ENCODE assay signal across 24 cellular contexts in the genomic region with DNA sequence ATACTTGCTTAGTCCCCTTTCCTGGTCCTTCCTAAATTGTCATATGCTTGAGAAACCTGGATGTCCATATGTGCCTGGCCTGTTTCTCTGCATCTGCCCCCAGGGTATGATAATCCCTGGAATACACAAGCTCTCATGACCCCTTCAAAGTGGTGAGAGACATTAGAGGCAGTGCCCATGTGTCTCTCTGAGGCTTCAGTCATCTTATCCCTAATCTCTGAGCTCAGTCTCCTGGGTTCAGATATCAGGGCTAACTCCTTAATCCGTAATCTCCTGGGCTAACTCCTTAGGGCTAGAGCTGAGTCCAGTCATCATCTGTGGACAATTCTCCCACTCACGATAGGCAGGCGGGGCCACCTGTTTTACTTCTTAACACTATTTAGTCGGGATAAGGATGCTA. TPM values are rescaled to one million over a fixed set of nuclear protein-coding genes. Genes with fewer than 3 reads are reported as not detected.
DNase-seq lines count a peak whose midpoint lies in the region; ATAC-seq, FAIRE-seq and TF ChIP-seq lines count a peak whose summit lies in the region.
"Had no signal": no experiment of that assay in that cellular context is flagged by ENCODE, and none has a peak within 500 bp of the region (broad histone marks: within the 10 kb centered on the region; RNA-seq: fewer than 3 reads in every experiment).

No MANE protein-coding gene starts in this region.

- H3K4me2 ChIP-seq in IMR-90 (ENCODE audit: low read depth, low read length) (no peak overlapping the region), H1 (ENCODE audit: insufficient read depth in 1 of 2, low read depth in 2 of 2, low read length in 2 of 2) (no peak overlapping the region), mesendoderm (ENCODE audit: low read length) (no peak overlapping the region)
- H3K4me2 ChIP-seq: A549 had no signal

- H4K20me1 ChIP-seq in IMR-90 (ENCODE audit: insufficient read depth, low read length) (no peaks in the 10 kb centered on the region), H1 (replicated peaks in 1 of 2; ENCODE audit: control insufficient read depth in 1 of 2, insufficient read depth in 2 of 2, low read length in 2 of 2) (no peaks in the 10 kb centered on the region)

- peak overlapping the region in 1 of 2 experiments; percentile 17; a peak in 1 of 4 replicates for H4K8ac ChIP-seq in IMR-90 (ENCODE audit: low read depth in 2 of 2, low read length in 2 of 2)
- no peak overlapping the region for H4K8ac ChIP-seq in H1 (ENCODE audit: extremely low read depth, insufficient read depth, low read length)
- H4K8ac ChIP-seq in mesendoderm (ENCODE audit: low read depth, low read length) = no peak overlapping the region

- CTCF ChIA-PET in IMR-90 (lab: Yijun Ruan, JAX) (interaction anchor here (0.7 to 1.3 kb wide), 3 partner anchors 9 to 296 kb away, joined by 3 to 5 read pairs (median 4); no protein-coding TSS in a partner anchor), H1 (lab: Charles Lee; ENCODE audit: partially characterized antibody) (interaction anchor here (0.9 to 2.3 kb wide), 10 partner anchors 9 to 319 kb away, joined by 3 to 12 read pairs (median 4); no protein-coding TSS in a partner anchor)

- no peak for TF ChIP-seq RAD21 in IMR-90 (IDR thresholded peaks at IDR 0.05; ENCODE audit: low read length)
- no peak for TF ChIP-seq RAD21 in H1 (IDR thresholded peaks at IDR 0.05 in 1 of 2, conservative IDR thresholded peaks at IDR 0.05 in 1 of 2; ENCODE audit: low read depth in 2 of 2, low read length in 2 of 2)

- peak overlapping the region; percentile 62; the same call in 1 of the 2 replicates for H2BK12ac ChIP-seq in H1 (ENCODE audit: low read depth, low read length)

- no peak overlapping the region for H2AK9ac ChIP-seq in IMR-90 (replicated peaks; ENCODE audit: low read depth, low read length, poor library complexity)

- H3K56ac ChIP-seq in IMR-90 (ENCODE audit: extremely low read depth, insufficient read depth, low read length) = no peak overlapping the region
- no peak overlapping the region for H3K56ac ChIP-seq in H1 (replicated peaks; ENCODE audit: insufficient read length, low read depth, low read length)
- no peak overlapping the region for H3K56ac ChIP-seq in mesendoderm (ENCODE audit: low read length)

- H3K79me1 ChIP-seq in IMR-90 (ENCODE audit: low read depth in 1 of 2, low read length in 2 of 2) (peaks cover 0 to 15% of the 10 kb centered on the region in 2 experiments; a peak in 3 of 4 replicates), H1 (ENCODE audit: low read depth, low read length) (no peaks in the 10 kb centered on the region), mesendoderm (ENCODE audit: low read length) (no peaks in the 10 kb centered on the region)

- peak overlapping the region; percentile 32; the same call in 1 of the 2 replicates for H3K18ac ChIP-seq in IMR-90 (ENCODE audit: low read depth, low read length)
- H3K18ac ChIP-seq in H1 (ENCODE audit: extremely low read depth, low read length) = no peak overlapping the region; the same call in 1 of the 2 replicates
- H3K18ac ChIP-seq in mesendoderm (ENCODE audit: low read length) = no peak overlapping the region

- POLR2A ChIA-PET in IMR-90 (lab: Charles Lee; ENCODE audit: unreplicated experiment) = no interaction called here
- POLR2A ChIA-PET in H1 (lab: Charles Lee; ENCODE audit: partially characterized antibody) = interaction anchor here (13.5 kb wide), 1 partner anchor 20 kb away, joined by 311 read pairs; the partner anchor contains the start of gene CCN1

- H2BK5ac ChIP-seq in IMR-90 (ENCODE audit: low read depth, low read length, poor library complexity, severe bottlenecking) = no peak overlapping the region
- H2BK5ac ChIP-seq in H1 (ENCODE audit: low read depth, low read length) = no peak overlapping the region
- no peak overlapping the region for H2BK5ac ChIP-seq in mesendoderm (ENCODE audit: low read length)

- no CpG with 5 or more reads among the region's 4 CpGs for WGBS in IMR-90 (ENCODE audit: extremely low coverage in 2 of 2, insufficient read length in 1 of 2), 2 experiments
- WGBS in H1 (ENCODE audit: extremely low coverage in 1 of 2, insufficient coverage in 1 of 2, insufficient read length in 1 of 2, insufficient replicate concordance in 2 of 2, low coverage in 1 of 2, low lambda C conversion rate in 2 of 2, missing lambda C conversion rate in 1 of 2), 2 experiments = 85% methylated on average over 4 of the region's 4 CpGs; no CpG with 5 or more reads in 1 of the 2 experiments
- WGBS in mesendoderm (ENCODE audit: extremely low coverage, insufficient coverage, low lambda C conversion rate) = no CpG with 5 or more reads among the region's 4 CpGs

- H2BK20ac ChIP-seq in IMR-90 (ENCODE audit: low read depth, low read length) (peak overlapping the region; percentile 69), H1 (ENCODE audit: low read length) (peak overlapping the region; percentile 91; the same call in 1 of the 2 replicates)

- TF ChIP-seq POLR2A in IMR-90 (IDR thresholded peaks at IDR 0.05; ENCODE audit: low read depth, low read length) = no peak
- no peak for TF ChIP-seq POLR2A in H1 (IDR thresholded peaks at IDR 0.05; ENCODE audit: control extremely low read depth in 1 of 2, low read depth in 2 of 2, low read length in 2 of 2)

- TF ChIP-seq CTCF in IMR-90 (conservative IDR thresholded peaks at IDR 0.05; ENCODE audit: low read depth, low read length) (no peak), H1 (IDR thresholded peaks at IDR 0.05; ENCODE audit: control extremely low read depth in 1 of 3, insufficient read depth in 1 of 3, low read depth in 1 of 3, low read length in 3 of 3) (no peak)

- H3K9ac ChIP-seq in IMR-90 (ENCODE audit: low read depth, low read length) = no peak overlapping the region
- no peak overlapping the region for H3K9ac ChIP-seq in H1 (replicated peaks in 1 of 4; ENCODE audit: extremely low read depth in 1 of 4, low read depth in 3 of 4, low read length in 3 of 4)
- H3K9ac ChIP-seq in mesendoderm (ENCODE audit: low read length) = no peak overlapping the region

- ATAC-seq in IMR-90 (ENCODE audit: low read depth) (no peak), HG03571 (IDR thresholded peaks at IDR 0.05; ENCODE audit: unreplicated experiment) (no peak)
- ATAC-seq: A549 had no signal

- H2BK120ac ChIP-seq in IMR-90 (ENCODE audit: low read depth, low read length) = peak overlapping the region; percentile 62
- H2BK120ac ChIP-seq in H1 (replicated peaks; ENCODE audit: low read depth, low read length) = no peak overlapping the region
- no peak overlapping the region for H2BK120ac ChIP-seq in mesendoderm (ENCODE audit: low read depth, low read length)

- dilution Hi-C loops in IMR-90 (cut with HindIII; ENCODE audit: low sequenced_read_pairs, unreplicated experiment) = no loop called here

- TF ChIP-seq EP300 in H1 (IDR thresholded peaks at IDR 0.05; ENCODE audit: borderline replicate concordance in 1 of 2, low read depth in 2 of 2, low read length in 2 of 2) = no peak

- peak overlapping the region; percentile 91; the same call in 2 of the 3 replicates for H2BK15ac ChIP-seq in IMR-90 (ENCODE audit: low read depth, low read length)
- H2BK15ac ChIP-seq in H1 (ENCODE audit: low read length) = peak overlapping the region; percentile 37; the same call in 1 of the 2 replicates
- H2BK15ac ChIP-seq in mesendoderm (replicated peaks; ENCODE audit: low read depth) = no peak overlapping the region

- H3K4me1 ChIP-seq in IMR-90 (ENCODE audit: control insufficient read depth, insufficient read depth, low read length) (peaks cover 29% of the 10 kb centered on the region), H1 (replicated peaks in 1 of 4; ENCODE audit: control insufficient read depth in 3 of 4, insufficient read depth in 4 of 4, low read length in 3 of 4) (peaks cover 9 to 18% (median 13%) of the 10 kb centered on the region in 4 experiments), mesendoderm (ENCODE audit: control insufficient read depth, low read depth, low read length) (peaks cover 4% of the 10 kb centered on the region)

- H3K4me3 ChIP-seq in IMR-90 (ENCODE audit: insufficient read depth, low read depth, low read length) (no peak overlapping the region), H1 (ENCODE audit: extremely low read depth in 1 of 4, insufficient read depth in 2 of 4, low read depth in 3 of 4, low read length in 4 of 4) (no peak overlapping the region), mesendoderm (ENCODE audit: low read length) (no peak overlapping the region)
- H3K4me3 ChIP-seq: A549 had no signal

- H2AFZ ChIP-seq in IMR-90 (replicated peaks; ENCODE audit: low read length, poor library complexity) = no peak overlapping the region
- no peak overlapping the region for H2AFZ ChIP-seq in H1 (ENCODE audit: low read length)

- H3K79me2 ChIP-seq in H1 (ENCODE audit: control insufficient read depth in 1 of 2, insufficient read depth in 2 of 2, low read length in 2 of 2) (no peaks in the 10 kb centered on the region), mesendoderm (ENCODE audit: control insufficient read depth, insufficient read depth, low read length) (no peaks in the 10 kb centered on the region)

- H3K27ac ChIP-seq in IMR-90 (ENCODE audit: insufficient read depth, low read length) (no peak overlapping the region), H1 (ENCODE audit: low read depth, low read length) (no peak overlapping the region), mesendoderm (ENCODE audit: low read depth, low read length) (no peak overlapping the region)

- DNase-seq in IMR-90 (no peak), NCI-H82 treated with DMSO at 0.1 percent for 48 hours (lab: John Stamatoyannopoulos, UW; ENCODE audit: unreplicated experiment) (peak; percentile 74), H1 (ENCODE audit: low read depth in 1 of 2, low spot score in 2 of 2) (no peak), mesendoderm (peak; percentile 76), NCI-H226 (no peak), NCI-H1092 (lab: John Stamatoyannopoulos, UW) (no peak), NCI-H774 (lab: John Stamatoyannopoulos, UW) (no peak)
- DNase-seq: 8988T; ACHN; AML-193; C1 segment of cervical spinal cord; Calu3; CD4-positive, alpha-beta memory T cell; COR-L47; DMS53; DMS79 treated with DMSO at 0.1 percent for 48 hours; GF-D8; GOT3; H7; HCEC 1CT had no signal

- peak overlapping the region; percentile 47; the same call in 1 of the 2 replicates for H4K5ac ChIP-seq in IMR-90 (ENCODE audit: low read depth, low read length)
- no peak overlapping the region for H4K5ac ChIP-seq in H1 (ENCODE audit: insufficient read length, low read depth, low read length)
- H4K5ac ChIP-seq in mesendoderm (ENCODE audit: low read length) = no peak overlapping the region

- peaks cover 22% of the 10 kb centered on the region for H3K9me1 ChIP-seq in IMR-90 (ENCODE audit: insufficient read depth, low read length)

- no peaks in the 10 kb centered on the region for H3K27me3 ChIP-seq in IMR-90 (ENCODE audit: control insufficient read depth, insufficient read depth, low read length)
- H3K27me3 ChIP-seq in H1 (replicated peaks in 1 of 4; ENCODE audit: control insufficient read depth in 3 of 4, extremely low read depth in 1 of 4, insufficient read depth in 3 of 4, low read length in 3 of 4) = peaks cover 0 to 2% (median under 1%) of the 10 kb centered on the region in 4 experiments; a peak in 1 of 7 replicates
- H3K27me3 ChIP-seq in mesendoderm (ENCODE audit: insufficient read depth, low read length, poor library complexity) = no peaks in the 10 kb centered on the region

- H3K36me3 ChIP-seq in IMR-90 (ENCODE audit: control insufficient read depth, insufficient read depth, low read length) (no peaks in the 10 kb centered on the region), H1 (ENCODE audit: control insufficient read depth in 2 of 4, insufficient read depth in 4 of 4, low read length in 3 of 4) (no peaks in the 10 kb centered on the region), mesendoderm (ENCODE audit: control insufficient read depth, insufficient read depth, low read length) (no peaks in the 10 kb centered on the region)

- H3K23ac ChIP-seq in IMR-90 (ENCODE audit: low read depth, low read length) (peak overlapping the region; percentile 34; the same call in 1 of the 2 replicates), H1 (ENCODE audit: insufficient read length) (no peak overlapping the region), mesendoderm (ENCODE audit: low read length) (no peak overlapping the region)

- no peaks in the 10 kb centered on the region for H3K9me3 ChIP-seq in IMR-90 (ENCODE audit: control insufficient read depth, insufficient read depth, low read length)
- H3K9me3 ChIP-seq in H1 (ENCODE audit: insufficient read depth in 2 of 2, low read depth in 1 of 2, low read length in 1 of 2) = 0 out of 4 replicates have a peak, but pooled peaks cover 0 to 2% of the 10 kb centered on the region in 2 experiments
- H3K9me3 ChIP-seq: A549 had no signal

- H3K23me2 ChIP-seq in H1 (ENCODE audit: low read depth, low read length) = peaks cover 2% of the 10 kb centered on the region; the same call in 1 of the 2 replicates

- H3K14ac ChIP-seq in IMR-90 (replicated peaks; ENCODE audit: low read depth, low read length) (peak overlapping the region; percentile 59), H1 (ENCODE audit: insufficient read length) (no peak overlapping the region)

- peak overlapping the region; percentile 70 for H2AK5ac ChIP-seq in IMR-90 (ENCODE audit: low read depth, low read length)
- peak overlapping the region; percentile 84; the same call in 1 of the 2 replicates for H2AK5ac ChIP-seq in H1 (ENCODE audit: low read depth, low read length)
- no peak overlapping the region for H2AK5ac ChIP-seq in mesendoderm (ENCODE audit: low read length)

- in situ Hi-C loops in IMR-90 (cut with MboI; ENCODE audit: low sequenced_read_pairs) = no loop called here

- H4K91ac ChIP-seq in IMR-90 (ENCODE audit: insufficient read depth, low read depth, low read length) = peak overlapping the region; percentile 59; the same call in 1 of the 2 replicates
- H4K91ac ChIP-seq in H1 (replicated peaks; ENCODE audit: insufficient read length, low read length) = no peak overlapping the region

- peak overlapping the region; percentile 66 for H3K4ac ChIP-seq in IMR-90 (ENCODE audit: low read depth, low read length)
- H3K4ac ChIP-seq in H1 (replicated peaks; ENCODE audit: insufficient read length, low read depth, low read length) = no peak overlapping the region
- no peak overlapping the region for H3K4ac ChIP-seq in mesendoderm (ENCODE audit: low read depth, low read length)

- intact Hi-C loops in IMR-90 (cut with micrococcal nuclease) = no loop called here

- BruUV-seq in IMR-90 (replicated peaks; lab: Mats Ljungman, UMichigan) = no TSS peak

- no peak for FAIRE-seq in H1 (lab: Jason Lieb, UNC)
- FAIRE-seq: A549, GM12891, GM18507 had no signal

RNA-seq across cellular contexts. Expression of gene CCN1, which starts 22.5 kb away (rescaled TPM):
- total RNA-seq in IMR-90 (2012; rRNA removed) = 76.9 and 90.3 TPM in 2 replicates
- polyA plus RNA-seq in IMR-90 (2012; rRNA removed) (819 and 905 TPM in 2 replicates), H1 (2011; rRNA removed) (19.1 and 29.7 TPM in 2 replicates)
- polyA plus RNA-seq in IMR-90 (2012; cell fraction: cytosol; rRNA removed) = 700 and 814 TPM in 2 replicates
- polyA plus RNA-seq in IMR-90 (2012; cell fraction: nucleus; rRNA removed; ENCODE audit: low replicate concordance) = 1,179 and 1,372 TPM in 2 replicates
- total RNA-seq in H1 (2021; fragmentation: NEBNext Ultra II Directional; extraction: Animal tissue kit (Norgen Biotek cat#: 25700)) = 108 and 113 TPM in 2 replicates
- 36.4 TPM for polyA plus RNA-seq in H1 (2011; cell fraction: cytosol; rRNA removed)
- polyA plus RNA-seq in H1 (2011; cell fraction: nucleus; rRNA removed) = 106 TPM
- polyA plus RNA-seq in H1 (2012, experiment 1 of 2) = 58.2 to 88.4 TPM (median 74.4 TPM) in 4 replicates
- 84.1 TPM for polyA plus RNA-seq in H1 (2012, experiment 2 of 2)
- 122 TPM for polyA plus RNA-seq in H1 (2013, experiment 1 of 2)
- 139 TPM for polyA plus RNA-seq in H1 (2013, experiment 2 of 2)
- 18.3 and 33.7 TPM in 2 replicates for polyA minus RNA-seq in H1 (2011; rRNA and poly(A)+ RNA removed)
- polyA minus RNA-seq in H1 (2011; cell fraction: cytosol; rRNA and poly(A)+ RNA removed) = 37.7 TPM
- 109 TPM for polyA minus RNA-seq in H1 (2011; cell fraction: nucleus; rRNA and poly(A)+ RNA removed)
- polyA plus RNA-seq in mesendoderm (2013, experiment 1 of 2) = 188 TPM
- polyA plus RNA-seq in mesendoderm (2013, experiment 2 of 2) = 199 TPM
- total RNA-seq: CD4-positive, alpha-beta memory T cell had no signal
- polyA plus RNA-seq: CD4-positive, alpha-beta memory T cell had no signal

Comparison
In these comparisons a context has a peak if more than half of its experiments do, and no peak if none do; other contexts are left out.
1. DNase-seq: peak in NCI-H82 treated with DMSO at 0.1 percent for 48 hours (single experiment) and mesendoderm (single experiment); none in IMR-90 (single experiment), H1 (0 of 2), NCI-H226 (single experiment), NCI-H1092 (single experiment) and NCI-H774 (single experiment).